ENCODE assay signal across 1 cellular context in genomic region chr3:10500717-10501663, GRCh38.
TF ChIP-seq lines count a peak whose summit lies in the region.

No MANE protein-coding gene starts in this region.

TF ChIP-seq in HepG2, 621 proteins besides CTCF, POLR2A, EP300 and RAD21 (continued from another document and continues in another):
- TF ChIP-seq RERE (CRISPR knock-in tag; IDR thresholded peaks at IDR 0.05; ENCODE audit: low read depth) (no peak), SALL1 (CRISPR knock-in tag; IDR thresholded peaks at IDR 0.05) (peak; percentile 67), NCOR1 (IDR thresholded peaks at IDR 0.05; ENCODE audit: borderline replicate concordance, low read length) (no peak), AGO1 (IDR thresholded peaks at IDR 0.05; ENCODE audit: low read depth, low read length, poor library complexity, severe bottlenecking) (no peak), MYC (CRISPR knock-in tag; IDR thresholded peaks at IDR 0.05; ENCODE audit: borderline replicate concordance) (no peak), ZNF569 (CRISPR knock-in tag; IDR thresholded peaks at IDR 0.05; ENCODE audit: borderline replicate concordance) (no peak), ZBTB49 (CRISPR knock-in tag; IDR thresholded peaks at IDR 0.05; ENCODE audit: borderline replicate concordance) (no peak), BRF2 (CRISPR knock-in tag; IDR thresholded peaks at IDR 0.05) (no peak), MATR3 (CRISPR knock-in tag; IDR thresholded peaks at IDR 0.05) (no peak), TCF7 (IDR thresholded peaks at IDR 0.05; ENCODE audit: low read depth) (no peak), SSRP1 (CRISPR knock-in tag; IDR thresholded peaks at IDR 0.05) (no peak), ZSCAN30 (CRISPR knock-in tag; IDR thresholded peaks at IDR 0.05) (no peak), FIP1L1 (IDR thresholded peaks at IDR 0.05; ENCODE audit: borderline replicate concordance, insufficient read depth, low read depth, low read length) (no peak), IKZF5 (CRISPR knock-in tag; IDR thresholded peaks at IDR 0.05) (0 out of 2 replicates have a peak, but pooled peaks have one; percentile 18), CENPBD1 (CRISPR knock-in tag; IDR thresholded peaks at IDR 0.05; ENCODE audit: borderline replicate concordance, low read depth) (no peak), ZNF326 (CRISPR knock-in tag; IDR thresholded peaks at IDR 0.05; ENCODE audit: borderline replicate concordance) (no peak), TRAFD1 (CRISPR knock-in tag; IDR thresholded peaks at IDR 0.05; ENCODE audit: borderline replicate concordance) (no peak), TFAP4 (IDR thresholded peaks at IDR 0.05; ENCODE audit: borderline replicate concordance, low read depth) (no peak), FOXJ3 (CRISPR knock-in tag; IDR thresholded peaks at IDR 0.05; ENCODE audit: borderline replicate concordance) (no peak), PAX8 (CRISPR knock-in tag; IDR thresholded peaks at IDR 0.05; ENCODE audit: borderline replicate concordance) (no peak), HNF4G (IDR thresholded peaks at IDR 0.05; ENCODE audit: borderline replicate concordance, low read depth, low read length) (no peak), HNF4G (CRISPR knock-in tag; IDR thresholded peaks at IDR 0.05; ENCODE audit: borderline replicate concordance, low read depth) (no peak), ZFP82 (CRISPR knock-in tag; IDR thresholded peaks at IDR 0.05; ENCODE audit: borderline replicate concordance) (no peak)
- TF ChIP-seq, protein P1, sequence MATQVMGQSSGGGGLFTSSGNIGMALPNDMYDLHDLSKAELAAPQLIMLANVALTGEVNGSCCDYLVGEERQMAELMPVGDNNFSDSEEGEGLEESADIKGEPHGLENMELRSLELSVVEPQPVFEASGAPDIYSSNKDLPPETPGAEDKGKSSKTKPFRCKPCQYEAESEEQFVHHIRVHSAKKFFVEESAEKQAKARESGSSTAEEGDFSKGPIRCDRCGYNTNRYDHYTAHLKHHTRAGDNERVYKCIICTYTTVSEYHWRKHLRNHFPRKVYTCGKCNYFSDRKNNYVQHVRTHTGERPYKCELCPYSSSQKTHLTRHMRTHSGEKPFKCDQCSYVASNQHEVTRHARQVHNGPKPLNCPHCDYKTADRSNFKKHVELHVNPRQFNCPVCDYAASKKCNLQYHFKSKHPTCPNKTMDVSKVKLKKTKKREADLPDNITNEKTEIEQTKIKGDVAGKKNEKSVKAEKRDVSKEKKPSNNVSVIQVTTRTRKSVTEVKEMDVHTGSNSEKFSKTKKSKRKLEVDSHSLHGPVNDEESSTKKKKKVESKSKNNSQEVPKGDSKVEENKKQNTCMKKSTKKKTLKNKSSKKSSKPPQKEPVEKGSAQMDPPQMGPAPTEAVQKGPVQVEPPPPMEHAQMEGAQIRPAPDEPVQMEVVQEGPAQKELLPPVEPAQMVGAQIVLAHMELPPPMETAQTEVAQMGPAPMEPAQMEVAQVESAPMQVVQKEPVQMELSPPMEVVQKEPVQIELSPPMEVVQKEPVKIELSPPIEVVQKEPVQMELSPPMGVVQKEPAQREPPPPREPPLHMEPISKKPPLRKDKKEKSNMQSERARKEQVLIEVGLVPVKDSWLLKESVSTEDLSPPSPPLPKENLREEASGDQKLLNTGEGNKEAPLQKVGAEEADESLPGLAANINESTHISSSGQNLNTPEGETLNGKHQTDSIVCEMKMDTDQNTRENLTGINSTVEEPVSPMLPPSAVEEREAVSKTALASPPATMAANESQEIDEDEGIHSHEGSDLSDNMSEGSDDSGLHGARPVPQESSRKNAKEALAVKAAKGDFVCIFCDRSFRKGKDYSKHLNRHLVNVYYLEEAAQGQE (IDR thresholded peaks at IDR 0.05; ENCODE audit: borderline replicate concordance in 1 of 2, low read depth in 1 of 2, low read length in 2 of 2): no peak
- TF ChIP-seq, protein P2, sequence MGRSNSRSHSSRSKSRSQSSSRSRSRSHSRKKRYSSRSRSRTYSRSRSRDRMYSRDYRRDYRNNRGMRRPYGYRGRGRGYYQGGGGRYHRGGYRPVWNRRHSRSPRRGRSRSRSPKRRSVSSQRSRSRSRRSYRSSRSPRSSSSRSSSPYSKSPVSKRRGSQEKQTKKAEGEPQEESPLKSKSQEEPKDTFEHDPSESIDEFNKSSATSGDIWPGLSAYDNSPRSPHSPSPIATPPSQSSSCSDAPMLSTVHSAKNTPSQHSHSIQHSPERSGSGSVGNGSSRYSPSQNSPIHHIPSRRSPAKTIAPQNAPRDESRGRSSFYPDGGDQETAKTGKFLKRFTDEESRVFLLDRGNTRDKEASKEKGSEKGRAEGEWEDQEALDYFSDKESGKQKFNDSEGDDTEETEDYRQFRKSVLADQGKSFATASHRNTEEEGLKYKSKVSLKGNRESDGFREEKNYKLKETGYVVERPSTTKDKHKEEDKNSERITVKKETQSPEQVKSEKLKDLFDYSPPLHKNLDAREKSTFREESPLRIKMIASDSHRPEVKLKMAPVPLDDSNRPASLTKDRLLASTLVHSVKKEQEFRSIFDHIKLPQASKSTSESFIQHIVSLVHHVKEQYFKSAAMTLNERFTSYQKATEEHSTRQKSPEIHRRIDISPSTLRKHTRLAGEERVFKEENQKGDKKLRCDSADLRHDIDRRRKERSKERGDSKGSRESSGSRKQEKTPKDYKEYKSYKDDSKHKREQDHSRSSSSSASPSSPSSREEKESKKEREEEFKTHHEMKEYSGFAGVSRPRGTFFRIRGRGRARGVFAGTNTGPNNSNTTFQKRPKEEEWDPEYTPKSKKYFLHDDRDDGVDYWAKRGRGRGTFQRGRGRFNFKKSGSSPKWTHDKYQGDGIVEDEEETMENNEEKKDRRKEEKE (IDR thresholded peaks at IDR 0.05): no peak
- TF ChIP-seq, protein P3, sequence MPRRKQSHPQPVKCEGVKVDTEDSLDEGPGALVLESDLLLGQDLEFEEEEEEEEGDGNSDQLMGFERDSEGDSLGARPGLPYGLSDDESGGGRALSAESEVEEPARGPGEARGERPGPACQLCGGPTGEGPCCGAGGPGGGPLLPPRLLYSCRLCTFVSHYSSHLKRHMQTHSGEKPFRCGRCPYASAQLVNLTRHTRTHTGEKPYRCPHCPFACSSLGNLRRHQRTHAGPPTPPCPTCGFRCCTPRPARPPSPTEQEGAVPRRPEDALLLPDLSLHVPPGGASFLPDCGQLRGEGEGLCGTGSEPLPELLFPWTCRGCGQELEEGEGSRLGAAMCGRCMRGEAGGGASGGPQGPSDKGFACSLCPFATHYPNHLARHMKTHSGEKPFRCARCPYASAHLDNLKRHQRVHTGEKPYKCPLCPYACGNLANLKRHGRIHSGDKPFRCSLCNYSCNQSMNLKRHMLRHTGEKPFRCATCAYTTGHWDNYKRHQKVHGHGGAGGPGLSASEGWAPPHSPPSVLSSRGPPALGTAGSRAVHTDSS (CRISPR knock-in tag; conservative IDR thresholded peaks at IDR 0.05): no peak
- TF ChIP-seq, protein P4, sequence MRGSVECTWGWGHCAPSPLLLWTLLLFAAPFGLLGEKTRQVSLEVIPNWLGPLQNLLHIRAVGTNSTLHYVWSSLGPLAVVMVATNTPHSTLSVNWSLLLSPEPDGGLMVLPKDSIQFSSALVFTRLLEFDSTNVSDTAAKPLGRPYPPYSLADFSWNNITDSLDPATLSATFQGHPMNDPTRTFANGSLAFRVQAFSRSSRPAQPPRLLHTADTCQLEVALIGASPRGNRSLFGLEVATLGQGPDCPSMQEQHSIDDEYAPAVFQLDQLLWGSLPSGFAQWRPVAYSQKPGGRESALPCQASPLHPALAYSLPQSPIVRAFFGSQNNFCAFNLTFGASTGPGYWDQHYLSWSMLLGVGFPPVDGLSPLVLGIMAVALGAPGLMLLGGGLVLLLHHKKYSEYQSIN (CRISPR knock-in tag; IDR thresholded peaks at IDR 0.05; ENCODE audit: borderline replicate concordance): no peak
- TF ChIP-seq, protein P5, sequence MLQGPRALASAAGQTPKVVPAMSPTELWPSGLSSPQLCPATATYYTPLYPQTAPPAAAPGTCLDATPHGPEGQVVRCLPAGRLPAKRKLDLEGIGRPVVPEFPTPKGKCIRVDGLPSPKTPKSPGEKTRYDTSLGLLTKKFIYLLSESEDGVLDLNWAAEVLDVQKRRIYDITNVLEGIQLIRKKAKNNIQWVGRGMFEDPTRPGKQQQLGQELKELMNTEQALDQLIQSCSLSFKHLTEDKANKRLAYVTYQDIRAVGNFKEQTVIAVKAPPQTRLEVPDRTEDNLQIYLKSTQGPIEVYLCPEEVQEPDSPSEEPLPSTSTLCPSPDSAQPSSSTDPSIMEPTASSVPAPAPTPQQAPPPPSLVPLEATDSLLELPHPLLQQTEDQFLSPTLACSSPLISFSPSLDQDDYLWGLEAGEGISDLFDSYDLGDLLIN (CRISPR knock-in tag; IDR thresholded peaks at IDR 0.05; ENCODE audit: borderline replicate concordance): no peak
